In the genomic region with DNA sequence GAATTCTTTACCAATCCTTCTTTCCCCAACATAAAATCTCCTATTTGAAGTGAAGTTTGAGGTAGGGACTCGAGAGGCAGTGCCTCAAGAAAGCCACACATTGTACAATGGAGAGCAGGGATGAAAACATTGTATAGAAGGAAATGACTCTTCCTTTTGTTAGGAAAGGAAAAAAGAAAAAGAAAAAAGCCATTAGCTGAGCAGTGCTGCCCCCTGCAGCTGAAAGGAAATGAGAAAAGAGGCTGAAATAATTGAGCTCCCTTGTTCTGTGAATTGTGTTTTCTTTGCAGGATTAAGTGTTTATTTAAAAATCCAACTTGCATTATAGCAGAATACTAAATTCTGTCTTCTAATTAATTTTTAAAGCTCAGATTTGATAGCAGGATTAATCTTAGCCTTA, we compare ENCODE assay signal across 9 cellular contexts.
DNase-seq lines count a peak whose midpoint lies in the region; ATAC-seq and TF ChIP-seq lines count a peak whose summit lies in the region.
"Had no signal": no experiment of that assay in that cellular context is flagged by ENCODE, and none has a peak within 500 bp of the region (broad histone marks: within the 10 kb centered on the region; RNA-seq: fewer than 3 reads in every experiment).

No MANE protein-coding gene starts in this region.

- intact Hi-C loops in MCF 10A (cut with micrococcal nuclease): loop anchor here (5.0 kb wide), 1 partner anchor 163 kb away; the partner anchor contains the start of gene SASH1

- no TSS peak for BruUV-seq in MCF 10A (replicated peaks; lab: Mats Ljungman, UMichigan)

- DNase-seq in Daoy (ENCODE audit: low read depth) (peak; percentile 69), NCI-H128 (lab: John Stamatoyannopoulos, UW; ENCODE audit: unreplicated experiment) (peak; percentile 11), MCF 10A (ENCODE audit: unreplicated experiment) (peak; percentile 56), GM20000 (ENCODE audit: low spot score) (no peak), Ammon's horn (ENCODE audit: low spot score) (no peak)
- DNase-seq in activated CD4-positive, alpha-beta T cell treated with anti-CD3 and anti-CD28 coated beads for 4 hours: no peak

- H3K4me3 Mint-ChIP-seq in MCF 10A (ENCODE audit: unreplicated experiment) (no peak overlapping the region), nephron (no peak overlapping the region)
- H3K4me3 Mint-ChIP-seq: brain had no signal

- peak; percentile 60 for TF ChIP-seq CTCF in MCF 10A (IDR thresholded peaks at IDR 0.05; ENCODE audit: unreplicated experiment)
- peak; percentile 17 to 26 (median 25) for TF ChIP-seq CTCF in nephron (IDR thresholded peaks at IDR 0.05; ENCODE audit: unreplicated experiment in 3 of 3)
- TF ChIP-seq CTCF in GM20000 (IDR thresholded peaks at IDR 0.05; ENCODE audit: extremely low read depth, missing control alignments): no peak

- POLR2A ChIA-PET in MCF 10A (lab: Yijun Ruan, JAX): interaction anchor here (0.7 to 2.3 kb wide), 8 partner anchors 13 to 287 kb away, joined by 3 to 23 read pairs (median 4); no protein-coding TSS in a partner anchor

- H3K27ac Mint-ChIP-seq in MCF 10A (ENCODE audit: low read depth, unreplicated experiment): peak overlapping the region; percentile 69
- no peak overlapping the region for H3K27ac Mint-ChIP-seq in nephron
- H3K27ac Mint-ChIP-seq: brain had no signal

- CTCF ChIA-PET in MCF 10A (lab: Yijun Ruan, JAX): interaction anchor here (0.5 to 5.1 kb wide), 31 partner anchors 9 to 805 kb away, joined by 3 to 92 read pairs (median 4); no protein-coding TSS in a partner anchor

- no peak for ATAC-seq in GM21528 (IDR thresholded peaks at IDR 0.05; ENCODE audit: low FRiP score, unreplicated experiment)

- no peaks in the 10 kb centered on the region for H3K9me3 Mint-ChIP-seq in MCF 10A (ENCODE audit: unreplicated experiment)
- peaks cover 6% of the 10 kb centered on the region for H3K9me3 Mint-ChIP-seq in nephron

- no peaks in the 10 kb centered on the region for H3K36me3 Mint-ChIP-seq in MCF 10A (ENCODE audit: insufficient read depth, unreplicated experiment)
- H3K36me3 Mint-ChIP-seq in nephron (ENCODE audit: low read depth): peaks cover 6% of the 10 kb centered on the region

- H3K4me1 Mint-ChIP-seq in MCF 10A (ENCODE audit: insufficient read depth, unreplicated experiment) (no peaks in the 10 kb centered on the region), nephron (no peaks in the 10 kb centered on the region)

- H3K27me3 Mint-ChIP-seq in MCF 10A (ENCODE audit: insufficient read depth, unreplicated experiment): no peaks in the 10 kb centered on the region
- H3K27me3 Mint-ChIP-seq in nephron (ENCODE audit: low read depth): peaks cover 8% of the 10 kb centered on the region
- H3K27me3 Mint-ChIP-seq: brain had no signal

Comparison
In these comparisons a context has a peak if more than half of its experiments do, and no peak if none do; other contexts are left out.
1. DNase-seq: peak in Daoy (single experiment), NCI-H128 (single experiment) and MCF 10A (single experiment); none in GM20000 (single experiment), activated CD4-positive, alpha-beta T cell treated with anti-CD3 and anti-CD28 coated beads for 4 hours (0 of 2) and Ammon's horn (single experiment).